1 cellular context compared by ENCODE assay signal in the genomic region with DNA sequence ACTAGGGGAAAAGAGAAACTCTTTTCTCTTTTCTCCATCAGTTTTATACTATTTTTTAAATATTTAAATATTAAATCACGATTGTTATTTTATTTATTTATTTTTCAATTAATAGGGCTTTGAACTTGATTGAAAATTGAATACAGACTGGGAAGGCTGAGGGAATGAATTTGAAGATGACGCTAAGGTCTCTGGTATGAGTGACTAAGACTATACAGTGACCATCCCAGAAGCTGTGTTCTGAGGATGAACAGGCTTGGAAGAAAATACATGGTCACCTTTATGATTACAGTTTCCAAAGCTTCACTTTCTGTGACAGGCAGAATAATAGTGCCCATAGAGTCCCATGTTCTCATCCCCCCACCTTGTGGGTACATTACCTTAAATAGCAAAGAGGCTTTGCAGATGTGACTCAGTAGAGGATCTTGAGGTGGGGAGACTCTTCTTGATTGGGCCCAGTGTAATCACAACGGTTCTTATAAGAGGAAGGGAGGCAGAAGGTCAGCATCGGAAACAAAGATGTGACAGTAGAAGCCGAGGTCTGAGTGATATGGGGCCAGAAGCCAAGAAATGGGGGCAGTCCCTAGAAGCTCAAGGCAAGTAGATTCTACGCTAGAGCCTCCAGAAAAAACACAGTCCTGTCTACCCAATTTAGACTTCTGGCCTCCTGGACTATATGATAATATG.
TF ChIP-seq lines count a peak whose summit lies in the region.

No MANE protein-coding gene starts in this region.

TF ChIP-seq in IMR-90, 13 proteins besides CTCF, POLR2A, EP300 and RAD21 (continued from another document):
- TF ChIP-seq MAZ (IDR thresholded peaks at IDR 0.05; ENCODE audit: borderline replicate concordance, low read depth, low read length): no peak
- TF ChIP-seq, protein P1, sequence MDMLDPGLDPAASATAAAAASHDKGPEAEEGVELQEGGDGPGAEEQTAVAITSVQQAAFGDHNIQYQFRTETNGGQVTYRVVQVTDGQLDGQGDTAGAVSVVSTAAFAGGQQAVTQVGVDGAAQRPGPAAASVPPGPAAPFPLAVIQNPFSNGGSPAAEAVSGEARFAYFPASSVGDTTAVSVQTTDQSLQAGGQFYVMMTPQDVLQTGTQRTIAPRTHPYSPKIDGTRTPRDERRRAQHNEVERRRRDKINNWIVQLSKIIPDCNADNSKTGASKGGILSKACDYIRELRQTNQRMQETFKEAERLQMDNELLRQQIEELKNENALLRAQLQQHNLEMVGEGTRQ (IDR thresholded peaks at IDR 0.05; ENCODE audit: low read depth, low read length): no peak
- no peak for TF ChIP-seq CHD1 (IDR thresholded peaks at IDR 0.05; ENCODE audit: low read depth, low read length)
- TF ChIP-seq RCOR1 (IDR thresholded peaks at IDR 0.05; ENCODE audit: insufficient replicate concordance, low read length): no peak
TF ChIP-seq in IMR-90: peak in this region for 0.
